1 cellular context compared by ENCODE assay signal in the genomic region with DNA sequence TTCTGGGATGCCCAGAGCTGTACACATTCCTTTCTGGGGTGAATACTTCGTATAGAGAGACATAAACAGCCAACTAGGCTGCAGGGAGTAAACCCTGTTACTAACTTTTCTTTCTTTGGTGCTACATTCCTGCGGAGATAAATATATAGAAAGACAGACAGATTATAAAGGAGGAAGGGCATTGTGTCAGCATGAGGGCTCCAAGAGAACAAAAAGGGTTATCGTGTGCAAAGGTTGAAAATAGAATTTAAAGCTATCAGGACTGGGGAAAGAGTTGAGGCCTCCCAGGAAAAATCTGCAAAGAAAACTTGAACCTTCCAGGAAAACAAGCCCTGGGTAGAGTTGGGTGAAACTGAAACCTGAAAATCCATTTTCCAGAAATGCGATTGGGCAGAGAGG.
TF ChIP-seq lines count a peak whose summit lies in the region.

No MANE protein-coding gene starts in this region.

TF ChIP-seq in IMR-90, 13 proteins besides CTCF, POLR2A, EP300 and RAD21:
- TF ChIP-seq BHLHE40 (IDR thresholded peaks at IDR 0.05; ENCODE audit: low read depth, low read length) (no peak), MAZ (IDR thresholded peaks at IDR 0.05; ENCODE audit: borderline replicate concordance, low read depth, low read length) (no peak), FOS (IDR thresholded peaks at IDR 0.05; ENCODE audit: low read depth, low read length) (no peak), MAFK (IDR thresholded peaks at IDR 0.05; ENCODE audit: low read depth, low read length) (no peak), SMC3 (IDR thresholded peaks at IDR 0.05; ENCODE audit: low read depth, low read length) (no peak), NFE2L2 (IDR thresholded peaks at IDR 0.05; ENCODE audit: low read depth, low read length) (no peak), RCOR1 (IDR thresholded peaks at IDR 0.05; ENCODE audit: insufficient replicate concordance, low read length) (no peak), CHD1 (IDR thresholded peaks at IDR 0.05; ENCODE audit: low read depth, low read length) (no peak), RFX5 (IDR thresholded peaks at IDR 0.05; ENCODE audit: low read depth, low read length) (no peak), MXI1 (IDR thresholded peaks at IDR 0.05; ENCODE audit: borderline replicate concordance, low read depth, low read length) (no peak), CEBPB (IDR thresholded peaks at IDR 0.05; ENCODE audit: low read depth, low read length) (no peak)
- TF ChIP-seq, protein P1, sequence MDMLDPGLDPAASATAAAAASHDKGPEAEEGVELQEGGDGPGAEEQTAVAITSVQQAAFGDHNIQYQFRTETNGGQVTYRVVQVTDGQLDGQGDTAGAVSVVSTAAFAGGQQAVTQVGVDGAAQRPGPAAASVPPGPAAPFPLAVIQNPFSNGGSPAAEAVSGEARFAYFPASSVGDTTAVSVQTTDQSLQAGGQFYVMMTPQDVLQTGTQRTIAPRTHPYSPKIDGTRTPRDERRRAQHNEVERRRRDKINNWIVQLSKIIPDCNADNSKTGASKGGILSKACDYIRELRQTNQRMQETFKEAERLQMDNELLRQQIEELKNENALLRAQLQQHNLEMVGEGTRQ (IDR thresholded peaks at IDR 0.05; ENCODE audit: low read depth, low read length) = no peak
- TF ChIP-seq, protein P2, sequence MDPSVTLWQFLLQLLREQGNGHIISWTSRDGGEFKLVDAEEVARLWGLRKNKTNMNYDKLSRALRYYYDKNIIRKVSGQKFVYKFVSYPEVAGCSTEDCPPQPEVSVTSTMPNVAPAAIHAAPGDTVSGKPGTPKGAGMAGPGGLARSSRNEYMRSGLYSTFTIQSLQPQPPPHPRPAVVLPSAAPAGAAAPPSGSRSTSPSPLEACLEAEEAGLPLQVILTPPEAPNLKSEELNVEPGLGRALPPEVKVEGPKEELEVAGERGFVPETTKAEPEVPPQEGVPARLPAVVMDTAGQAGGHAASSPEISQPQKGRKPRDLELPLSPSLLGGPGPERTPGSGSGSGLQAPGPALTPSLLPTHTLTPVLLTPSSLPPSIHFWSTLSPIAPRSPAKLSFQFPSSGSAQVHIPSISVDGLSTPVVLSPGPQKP (IDR thresholded peaks at IDR 0.05; ENCODE audit: borderline replicate concordance, low read depth, low read length) = no peak
